ENCODE assay signal across 8 cellular contexts in the genomic region with DNA sequence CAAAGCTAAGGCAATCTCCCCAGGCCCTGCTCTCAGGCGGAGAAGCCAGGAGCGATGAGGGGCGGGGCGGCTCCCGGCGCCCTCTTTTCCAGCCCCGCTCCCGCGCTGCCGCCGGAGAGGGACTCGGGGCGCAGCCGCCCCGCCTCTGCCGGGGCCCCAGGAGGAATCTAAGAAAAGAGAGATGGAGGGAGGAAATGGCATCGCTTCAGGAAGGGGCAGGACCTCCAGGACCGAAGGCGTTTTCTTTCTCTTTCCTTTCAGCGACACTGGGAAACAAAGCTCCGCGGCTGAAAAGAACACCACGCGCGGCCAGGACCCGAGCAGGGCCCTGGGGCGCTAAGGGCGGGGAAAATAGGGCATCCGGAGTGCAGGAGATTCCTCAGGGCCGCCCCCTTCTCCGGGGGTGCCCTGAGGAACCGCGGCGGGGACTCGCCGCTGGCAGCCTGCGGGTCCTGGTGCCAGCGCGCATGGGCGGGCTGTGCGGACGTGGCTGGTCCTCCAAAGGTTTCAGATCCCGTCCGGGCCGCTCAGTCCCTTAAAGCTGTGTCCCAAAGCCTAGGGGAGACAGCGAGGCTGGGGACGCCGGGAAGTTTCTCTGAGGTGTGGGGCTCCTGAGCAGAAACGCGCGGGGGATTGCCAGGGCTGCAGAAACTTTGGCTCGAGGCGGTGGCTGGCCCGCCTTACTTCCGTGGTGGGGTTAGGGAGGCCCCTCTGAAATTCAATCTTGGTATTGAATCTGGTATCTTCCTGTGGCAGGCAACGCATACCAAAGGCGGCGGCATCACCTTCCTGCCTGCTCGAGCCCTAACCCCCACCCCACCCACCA. TPM values are rescaled to one million over a fixed set of nuclear protein-coding genes. Genes with fewer than 3 reads are reported as not detected.
DNase-seq lines count a peak whose midpoint lies in the region; ATAC-seq lines count a peak whose summit lies in the region.

No MANE protein-coding gene starts in this region.

- H3K4me1 Mint-ChIP-seq in effector memory CD8-positive, alpha-beta T cell (ENCODE audit: low read depth in 2 of 2), result peaks cover 16% of the 10 kb centered on the region in 2 donors
- peaks cover 2 to 28% (median 17%) of the 10 kb centered on the region in 3 donors for H3K4me1 Mint-ChIP-seq in naive B cell

- H3K27me3 Mint-ChIP-seq in effector memory CD8-positive, alpha-beta T cell, result peaks cover 79% of the 10 kb centered on the region in 2 donors
- peaks cover 72 to 87% (median 80%) of the 10 kb centered on the region in 3 donors for H3K27me3 Mint-ChIP-seq in naive B cell

- peak overlapping the region; percentile 66 to 84 for H3K4me3 Mint-ChIP-seq in effector memory CD8-positive, alpha-beta T cell
- peak overlapping the region; percentile 59 to 94 (median 86) for H3K4me3 Mint-ChIP-seq in naive B cell

- ATAC-seq in effector memory CD8-positive, alpha-beta T cell (replicated peaks), result peak; percentile 50
- ATAC-seq in naive B cell (ENCODE audit: low read depth in 2 of 2), result peak in 1 of 2 donors; percentile 39
- no peak for ATAC-seq in GM21423 (IDR thresholded peaks at IDR 0.05; ENCODE audit: unreplicated experiment)
- ATAC-seq in HG03280 (IDR thresholded peaks at IDR 0.05; ENCODE audit: unreplicated experiment), result no peak

- peaks cover 19% of the 10 kb centered on the region for H3K36me3 Mint-ChIP-seq in effector memory CD8-positive, alpha-beta T cell (ENCODE audit: insufficient read depth)
- peaks cover 4 to 9% of the 10 kb centered on the region in 2 donors for H3K36me3 Mint-ChIP-seq in naive B cell

- no peak overlapping the region for H3K27ac Mint-ChIP-seq in effector memory CD8-positive, alpha-beta T cell
- no peak overlapping the region for H3K27ac Mint-ChIP-seq in naive B cell

- DNase-seq in GM03348 (ENCODE audit: low spot score) (peak; percentile 74), NCI-H2227 treated with DMSO at 0.1 percent for 48 hours (lab: John Stamatoyannopoulos, UW) (peak; percentile 38), naive B cell (no peak), NOMO-1 treated with dmso at 0.1 percent for 144 hours (lab: John Stamatoyannopoulos, UW; ENCODE audit: unreplicated experiment) (no peak), iPS-NIHi11 (ENCODE audit: low spot score) (no peak)
- DNase-seq in effector memory CD8-positive, alpha-beta T cell, result no peak

- H3K9me3 Mint-ChIP-seq in effector memory CD8-positive, alpha-beta T cell, result peaks cover under 1 to 3% of the 10 kb centered on the region in 2 donors
- peaks cover 2 to 11% (median 4%) of the 10 kb centered on the region in 7 donors for H3K9me3 Mint-ChIP-seq in naive B cell

RNA-seq across cellular contexts. Expression of gene BSX, which starts 2.8 kb away (rescaled TPM):
- not detected for polyA plus RNA-seq in naive B cell (ENCODE audit: low read depth in 6 of 6)

Comparison
In these comparisons a context has a peak if more than half of its experiments do, and no peak if none do; other contexts are left out.
1. DNase-seq: peak in GM03348 (single experiment) and NCI-H2227 treated with DMSO at 0.1 percent for 48 hours (single experiment); none in effector memory CD8-positive, alpha-beta T cell (0 of 3), naive B cell (single experiment), NOMO-1 treated with dmso at 0.1 percent for 144 hours (single experiment) and iPS-NIHi11 (single experiment).